8 cellular contexts compared by ENCODE assay signal in the genomic region with DNA sequence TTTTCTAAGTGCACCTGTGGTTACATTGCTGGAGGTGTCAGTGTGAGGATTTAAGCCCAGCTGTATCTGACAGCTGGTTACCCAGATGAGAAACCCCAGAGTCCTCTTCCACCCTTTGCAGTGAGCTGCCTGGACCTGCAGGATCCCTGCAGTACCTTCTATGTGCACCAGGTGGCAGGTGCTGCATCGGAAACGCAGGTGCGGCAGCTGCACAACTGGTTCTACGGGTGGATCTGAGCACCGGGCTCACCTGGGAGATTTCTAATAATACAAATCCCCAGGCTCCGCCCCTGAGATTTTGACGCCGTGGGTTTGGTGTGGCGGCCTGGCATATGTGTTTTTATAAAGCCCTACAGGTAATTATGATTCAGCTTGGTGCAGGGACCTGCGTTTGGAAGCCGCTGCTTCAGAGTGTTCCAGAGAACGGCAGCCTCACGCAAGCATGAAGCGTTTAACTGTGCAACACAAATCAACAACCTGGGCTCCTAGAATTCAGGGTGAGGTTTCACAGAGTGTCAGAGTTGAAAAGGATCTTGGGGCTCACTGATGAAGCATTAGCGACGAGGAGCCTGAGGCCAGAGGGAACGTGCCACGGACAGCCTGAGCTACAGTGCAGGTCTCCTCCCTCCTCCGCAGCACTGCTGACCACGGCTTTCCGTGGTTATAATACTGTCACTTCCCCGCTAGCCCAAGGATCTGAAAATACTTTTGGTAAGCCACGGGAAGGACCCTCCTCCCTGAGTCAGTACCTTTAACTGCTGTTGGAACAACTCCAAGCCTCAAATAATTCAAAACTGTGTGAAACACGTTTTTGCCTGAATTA.
A peak's percentile ranks its signal among the peaks of the same experiment; 100 is the strongest.
DNase-seq lines count a peak whose midpoint lies in the region; ATAC-seq and TF ChIP-seq lines count a peak whose summit lies in the region.

No MANE protein-coding gene starts in this region.

- TF ChIP-seq CTCF in AG10803 (conservative IDR thresholded peaks at IDR 0.05; ENCODE audit: low read length), result peak; percentile 58

- no peak overlapping the region for H3K4me3 ChIP-seq in AG10803 (ENCODE audit: low read length)

- peak; percentile 16 for DNase-seq in AG10803 (ENCODE audit: low read depth)
- DNase-seq in NCI-H2196 treated with DMSO at 0.1 percent for 48 hours (lab: John Stamatoyannopoulos, UW; ENCODE audit: unreplicated experiment), result peak; percentile 67
- peak; percentile 53 to 73 for DNase-seq in activated CD4-positive, alpha-beta T cell treated with anti-CD3 and anti-CD28 coated beads for 4 hours
- peak; percentile 25 to 42 for DNase-seq in dermis microvascular lymphatic vessel endothelial cell (ENCODE audit: low read depth in 2 of 2)
- DNase-seq in midbrain (lab: John Stamatoyannopoulos, UW), result peak; percentile 1
- peak; percentile 39 to 51 for DNase-seq in stimulated activated CD8-positive, alpha-beta memory T cell treated with anti-CD3 and anti-CD28 coated beads, Interleukin-7, amount 100 ng/mL, for 4 hours (ENCODE audit: low read depth in 2 of 2)

- ATAC-seq in GM18909 (IDR thresholded peaks at IDR 0.05; ENCODE audit: poor library complexity, unreplicated experiment), result peak; percentile 99
- peak; percentile 98 for ATAC-seq in HG03175 (IDR thresholded peaks at IDR 0.05; ENCODE audit: unreplicated experiment)

Comparison
In these comparisons a context has a peak if more than half of its experiments do, and no peak if none do; other contexts are left out.
1. DNase-seq: peak in every context shown above with its lines; median percentile 67 in NCI-H2196 treated with DMSO at 0.1 percent for 48 hours; 63 in activated CD4-positive, alpha-beta T cell treated with anti-CD3 and anti-CD28 coated beads for 4 hours; 45 in stimulated activated CD8-positive, alpha-beta memory T cell treated with anti-CD3 and anti-CD28 coated beads, Interleukin-7, amount 100 ng/mL, for 4 hours; 34 in dermis microvascular lymphatic vessel endothelial cell; 16 in AG10803; 1 in midbrain.